In the genomic region with DNA sequence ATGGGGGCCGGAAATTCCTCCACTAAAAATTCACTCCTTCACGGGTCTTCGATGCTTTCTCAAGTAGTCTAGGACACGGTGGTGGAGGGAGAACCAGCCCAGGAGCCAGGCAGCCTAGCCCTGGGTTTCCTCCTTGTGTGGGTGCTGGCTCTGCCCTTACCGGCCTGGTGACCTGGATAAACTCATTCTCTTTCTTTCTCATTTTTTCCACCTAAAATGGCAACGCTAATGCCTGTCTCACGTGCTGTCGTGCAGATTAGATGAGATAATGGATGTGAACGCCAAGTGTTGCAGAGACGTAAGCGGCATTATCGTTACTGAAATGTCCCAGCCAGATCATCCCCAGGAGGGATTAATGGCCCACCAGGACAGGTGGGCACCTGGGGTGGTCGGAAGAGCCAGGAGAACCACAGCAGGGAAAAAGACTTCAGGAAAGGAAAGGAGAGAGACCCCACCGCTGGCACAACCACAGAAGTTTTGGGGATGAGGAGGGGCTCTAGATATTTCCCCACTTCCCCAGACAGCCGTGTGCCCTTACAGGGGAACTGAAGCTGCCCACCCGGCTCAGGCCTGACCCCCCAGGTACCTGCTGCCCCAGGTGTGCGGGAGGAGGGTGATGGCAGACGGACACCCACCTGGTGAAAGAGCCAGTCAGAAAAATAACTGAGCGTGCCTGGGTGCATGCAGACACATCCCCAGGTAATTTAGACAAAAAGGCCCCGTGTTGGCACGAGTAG, we compare ENCODE assay signal across 22 cellular contexts.
"Had no signal": no experiment of that assay in that cellular context is flagged by ENCODE, and none has a peak within 500 bp of the region (broad histone marks: within the 10 kb centered on the region; RNA-seq: fewer than 3 reads in every experiment).

No MANE protein-coding gene starts in this region.

- H3K36me3 Mint-ChIP-seq: activated CD4-positive, alpha-beta memory T cell treated with anti-CD3 and anti-CD28 coated beads for 36 hours; activated naive CD4-positive, alpha-beta T cell treated with anti-CD3 and anti-CD28 coated beads, Interleukin-2, amount 50 U/mL, for 72 hours; mesothelial cell of epicardium; naive thymus-derived CD8-positive, alpha-beta T cell; stimulated activated naive B cell treated with anti-CD40 and anti-IgM and Interleukin-4, amounts not matched to agents 10 μg/mL and 1 μg/mL and 100 μg/mL, for 72 hours had no signal

- H3K36me3 ChIP-seq: transverse colon, uterus had no signal

- H3K9me3 ChIP-seq: transverse colon, uterus had no signal

- H3K4me1 ChIP-seq: uterus had no signal

- H3K4me3 Mint-ChIP-seq: activated CD4-positive, alpha-beta memory T cell treated with anti-CD3 and anti-CD28 coated beads for 36 hours; activated T-cell treated with anti-CD3 and anti-CD28 coated beads, Interleukin-2, amount 50 U/mL, for 72 hours; mesothelial cell of epicardium; naive thymus-derived CD8-positive, alpha-beta T cell; stimulated activated naive B cell treated with anti-CD40 and anti-IgM and Interleukin-4, amounts not matched to agents 10 μg/mL and 1 μg/mL and 100 μg/mL, for 72 hours; T-helper 17 cell had no signal

- FAIRE-seq: frontal cortex, islet of Langerhans had no signal

- H3K27ac Mint-ChIP-seq: activated CD4-positive, alpha-beta memory T cell treated with anti-CD3 and anti-CD28 coated beads for 36 hours; activated T-cell treated with anti-CD3 and anti-CD28 coated beads, Interleukin-2, amount 50 U/mL, for 72 hours; mesothelial cell of epicardium; naive thymus-derived CD8-positive, alpha-beta T cell; stimulated activated naive B cell treated with anti-CD40 and anti-IgM and Interleukin-4, amounts not matched to agents 10 μg/mL and 1 μg/mL and 100 μg/mL, for 72 hours; T-helper 17 cell had no signal

- ATAC-seq: activated naive CD4-positive, alpha-beta T cell treated with anti-CD3 and anti-CD28 coated beads, Interleukin-2, amount 50 U/mL, for 72 hours; activated T-cell treated with anti-CD3 and anti-CD28 coated beads, Interleukin-2, amount 50 U/mL, for 72 hours; naive thymus-derived CD8-positive, alpha-beta T cell; sciatic nerve; stimulated activated naive B cell treated with anti-CD40 and anti-IgM and Interleukin-4, amounts not matched to agents 10 μg/mL and 1 μg/mL and 100 μg/mL, for 72 hours; T-helper 17 cell had no signal

- H3K9me3 Mint-ChIP-seq: activated CD4-positive, alpha-beta memory T cell treated with anti-CD3 and anti-CD28 coated beads for 36 hours; activated naive CD4-positive, alpha-beta T cell treated with anti-CD3 and anti-CD28 coated beads, Interleukin-2, amount 50 U/mL, for 72 hours; activated T-cell treated with anti-CD3 and anti-CD28 coated beads, Interleukin-2, amount 50 U/mL, for 72 hours; mesothelial cell of epicardium; naive thymus-derived CD8-positive, alpha-beta T cell; stimulated activated naive B cell treated with anti-CD40 and anti-IgM and Interleukin-4, amounts not matched to agents 10 μg/mL and 1 μg/mL and 100 μg/mL, for 72 hours had no signal

- H3K4me2 ChIP-seq: smooth muscle cell had no signal

- H3K4me3 ChIP-seq: smooth muscle cell, transverse colon, uterus had no signal

- H3K27me3 ChIP-seq: transverse colon, uterus had no signal

- H3K4me1 Mint-ChIP-seq: naive thymus-derived CD8-positive, alpha-beta T cell; T-helper 17 cell had no signal

- DNase-seq: activated CD4-positive, alpha-beta memory T cell treated with anti-CD3 and anti-CD28 coated beads for 36 hours; activated CD4-positive, alpha-beta T cell treated with anti-CD3 and anti-CD28 coated beads for 48 hours; activated CD4-positive, CD25-positive, alpha-beta regulatory T cell; activated gamma-delta T cell; activated T-cell treated with anti-CD3 and anti-CD28 coated beads, Interleukin-2, amount 50 U/mL, for 72 hours; cerebellar nuclear complex; cortex of kidney; head of caudate nucleus; left ventricle myocardium superior; mammary epithelial cell; naive thymus-derived CD8-positive, alpha-beta T cell; stimulated activated CD4-positive, alpha-beta T cell treated with anti-CD3 and anti-CD28 coated beads, Interleukin-15, amount 100 ng/mL, for 24 hours; stimulated activated naive B cell treated with anti-CD40 and anti-IgM and Interleukin-4, amounts not matched to agents 10 μg/mL and 1 μg/mL and 100 μg/mL, for 72 hours; T-helper 17 cell; transverse colon had no signal
